8 cellular contexts compared by ENCODE assay signal in genomic region chr3:15051531-15051930, GRCh38. TPM values are rescaled to one million over a fixed set of nuclear protein-coding genes. Genes with fewer than 3 reads are reported as not detected.
DNase-seq lines count a peak whose midpoint lies in the region; ATAC-seq, FAIRE-seq and TF ChIP-seq lines count a peak whose summit lies in the region.

No MANE protein-coding gene starts in this region.

- peak; percentile 90 for FAIRE-seq in GM12891 (lab: Jason Lieb, UNC)

- TF ChIP-seq CTCF in AG09319 (IDR thresholded peaks at IDR 0.05; ENCODE audit: low read depth, low read length), result peak; percentile 49
- TF ChIP-seq CTCF in vagina (IDR thresholded peaks at IDR 0.05), result no peak

- no peak overlapping the region for H3K4me3 ChIP-seq in vagina

- no peaks in the 10 kb centered on the region for H3K27me3 ChIP-seq in vagina

- H3K36me3 ChIP-seq in vagina, result peaks cover 0 to 53% of the 10 kb centered on the region in 2 donors

- no peaks in the 10 kb centered on the region for H3K4me1 ChIP-seq in vagina

- ATAC-seq in HG02759 (IDR thresholded peaks at IDR 0.05; ENCODE audit: unreplicated experiment) (peak; percentile 57), sciatic nerve (peak; percentile 48)

- DNase-seq in AG09319 (ENCODE audit: extremely low read depth, low read depth) (no peak), GM12891 (ENCODE audit: insufficient read length, low spot score) (peak; percentile 41), NCI-H226 (peak; percentile 12), foreskin melanocyte (peak; percentile 38), sciatic nerve (ENCODE audit: low spot score) (no peak), vagina (ENCODE audit: extremely low spot score in 2 of 2) (no peak)
- DNase-seq in activated T-cell treated with anti-CD3 and anti-CD28 coated beads, Interleukin-2, amount 50 U/mL, for 1 hour, result peak; percentile 52

- TF ChIP-seq POLR2A in GM12891 (IDR thresholded peaks at IDR 0.05; ENCODE audit: low read depth, low read length) (no peak), vagina (IDR thresholded peaks at IDR 0.05) (no peak)

- H3K27ac ChIP-seq in vagina, result no peak overlapping the region

- intact Hi-C loops in sciatic nerve (cut with DNase I) (no loop called here), vagina (cut with DNase I) (no loop called here)

- H3K9me3 ChIP-seq in vagina, result no peaks in the 10 kb centered on the region

TF ChIP-seq in GM12891, 5 proteins besides CTCF, POLR2A, EP300 and RAD21:
- TF ChIP-seq PAX5 (IDR thresholded peaks at IDR 0.05; ENCODE audit: insufficient read depth, low read length, severe bottlenecking), result no peak
- no peak for TF ChIP-seq SPI1 (IDR thresholded peaks at IDR 0.05; ENCODE audit: low read depth, low read length)
- no peak for TF ChIP-seq TAF1 (IDR thresholded peaks at IDR 0.05; ENCODE audit: low read depth, low read length)
- TF ChIP-seq POLR2AphosphoS5 (IDR thresholded peaks at IDR 0.05; ENCODE audit: low read depth, low read length), result no peak
- no peak for TF ChIP-seq POU2F2 (IDR thresholded peaks at IDR 0.05; ENCODE audit: low read depth, low read length)

RNA-seq across cellular contexts. Expression of gene MRPS25, which starts 13.6 kb away (rescaled TPM):
- 55.5 TPM for polyA plus RNA-seq in GM12891 (2012; ENCODE audit: low read depth, missing spikeins)
- total RNA-seq in sciatic nerve (48.9 TPM), vagina (27.0 TPM)

RNA-seq across cellular contexts. Expression of gene RBSN, which starts 47.4 kb away (rescaled TPM):
- 4.7 TPM for polyA plus RNA-seq in GM12891 (2012; ENCODE audit: low read depth, missing spikeins)
- 38.9 TPM for total RNA-seq in sciatic nerve
- total RNA-seq in vagina, result 19.2 TPM

Comparison
In these comparisons a context has a peak if more than half of its experiments do, and no peak if none do; other contexts are left out.
1. DNase-seq: peak in GM12891 (single experiment), NCI-H226 (single experiment), activated T-cell treated with anti-CD3 and anti-CD28 coated beads, Interleukin-2, amount 50 U/mL, for 1 hour (single experiment) and foreskin melanocyte (single experiment); none in AG09319 (single experiment), sciatic nerve (single experiment) and vagina (0 of 2).